ENCODE assay signal across 8 cellular contexts in the genomic region with DNA sequence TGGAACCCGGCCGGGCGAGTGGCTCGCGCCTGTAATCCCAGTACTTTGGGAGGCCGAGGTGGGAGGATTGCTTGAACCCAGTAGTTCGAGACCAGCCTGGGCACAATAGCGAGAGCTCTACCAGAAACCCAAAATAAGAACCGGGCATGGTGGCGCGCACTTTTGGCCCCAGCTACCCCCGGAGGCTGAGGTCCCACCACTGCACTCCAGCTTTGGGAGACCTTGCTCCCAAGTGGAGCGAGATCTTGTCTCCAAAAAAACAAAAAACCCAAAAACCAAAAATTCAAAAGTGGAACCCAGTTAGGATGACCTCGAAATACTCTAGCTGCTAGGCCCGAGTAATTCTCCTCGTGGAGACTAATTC. TPM values are rescaled to one million over a fixed set of nuclear protein-coding genes. Genes with fewer than 3 reads are reported as not detected.
DNase-seq lines count a peak whose midpoint lies in the region; ATAC-seq and TF ChIP-seq lines count a peak whose summit lies in the region.

No MANE protein-coding gene starts in this region.

- DNase-seq in activated naive CD4-positive, alpha-beta T cell treated with anti-CD3 and anti-CD28 coated beads, Interleukin-2, amount 50 U/mL, for 16 hours: no peak
- DNase-seq in astrocyte of the spinal cord (ENCODE audit: low read depth, low spot score) (no peak), lower lobe of right lung (no peak), upper lobe of left lung (no peak), Ammon's horn (ENCODE audit: low spot score) (no peak), HPDE6-E6E7 (ENCODE audit: extremely low spot score) (no peak)
- no peak for DNase-seq in activated CD4-positive, CD25-positive, alpha-beta regulatory T cell treated with anti-CD3 and anti-CD28 coated beads, Interleukin-2, amount 50 U/mL, for 72 hours

- WGBS in upper lobe of left lung, 2 donors: 38 to 42% methylated on average over 15 of the region's 16 CpGs

- H3K9me3 Mint-ChIP-seq in activated naive CD4-positive, alpha-beta T cell treated with anti-CD3 and anti-CD28 coated beads, Interleukin-2, amount 50 U/mL, for 24 hours: no peaks in the 10 kb centered on the region

- H3K4me3 ChIP-seq in astrocyte of the spinal cord (ENCODE audit: low read depth, low read length) (peak overlapping the region; percentile 80), lower lobe of right lung (peak overlapping the region; percentile 99), upper lobe of left lung (peak overlapping the region; percentile 52 to 97 (median 79))

- H3K36me3 ChIP-seq in lower lobe of right lung: peaks cover 12% of the 10 kb centered on the region
- H3K36me3 ChIP-seq in upper lobe of left lung: peaks cover 0 to 13% (median 4%) of the 10 kb centered on the region in 4 donors

- in situ Hi-C loops in astrocyte of the spinal cord (cut with HindIII; ENCODE audit: low sequenced_read_pairs): no loop called here

- no peak for TF ChIP-seq EP300 in upper lobe of left lung (IDR thresholded peaks at IDR 0.05)

- no peaks in the 10 kb centered on the region for H3K9me3 ChIP-seq in lower lobe of right lung
- no peaks in the 10 kb centered on the region for H3K9me3 ChIP-seq in upper lobe of left lung

- H3K27ac Mint-ChIP-seq in activated naive CD4-positive, alpha-beta T cell treated with anti-CD3 and anti-CD28 coated beads, Interleukin-2, amount 50 U/mL, for 24 hours: peak overlapping the region; percentile 90

- peak overlapping the region; percentile 100 for H3K27ac ChIP-seq in lower lobe of right lung
- peak overlapping the region; percentile 96 to 99 (median 98) for H3K27ac ChIP-seq in upper lobe of left lung

- H3K27me3 Mint-ChIP-seq in activated naive CD4-positive, alpha-beta T cell treated with anti-CD3 and anti-CD28 coated beads, Interleukin-2, amount 50 U/mL, for 24 hours: no peaks in the 10 kb centered on the region

- H3K4me1 ChIP-seq in lower lobe of right lung (peaks cover 29% of the 10 kb centered on the region), upper lobe of left lung (peaks cover 19 to 29% (median 24%) of the 10 kb centered on the region in 4 donors)

- no peaks in the 10 kb centered on the region for H3K27me3 ChIP-seq in lower lobe of right lung (ENCODE audit: low read depth)
- H3K27me3 ChIP-seq in upper lobe of left lung: no peaks in the 10 kb centered on the region

- H3K4me3 Mint-ChIP-seq in activated naive CD4-positive, alpha-beta T cell treated with anti-CD3 and anti-CD28 coated beads, Interleukin-2, amount 50 U/mL, for 24 hours: peak overlapping the region; percentile 96

- H3K4me1 Mint-ChIP-seq in activated naive CD4-positive, alpha-beta T cell treated with anti-CD3 and anti-CD28 coated beads, Interleukin-2, amount 50 U/mL, for 24 hours: peaks cover 51% of the 10 kb centered on the region

- ATAC-seq in lower lobe of right lung (no peak), upper lobe of left lung (ENCODE audit: low FRiP score in 2 of 2) (no peak)

- TF ChIP-seq POLR2A in upper lobe of left lung (IDR thresholded peaks at IDR 0.05): no peak

- intact Hi-C loops in lower lobe of right lung (cut with DNase I): no loop called here

- TF ChIP-seq CTCF in astrocyte of the spinal cord (IDR thresholded peaks at IDR 0.05; ENCODE audit: low read depth, low read length): no peak
- no peak for TF ChIP-seq CTCF in lower lobe of right lung (IDR thresholded peaks at IDR 0.05)
- no peak for TF ChIP-seq CTCF in upper lobe of left lung (IDR thresholded peaks at IDR 0.05)

- no peaks in the 10 kb centered on the region for H3K36me3 Mint-ChIP-seq in activated naive CD4-positive, alpha-beta T cell treated with anti-CD3 and anti-CD28 coated beads, Interleukin-2, amount 50 U/mL, for 24 hours

RNA-seq across cellular contexts. Expression of a gene that starts 0.8 kb away (rescaled TPM):
- 108 TPM for total RNA-seq in lower lobe of right lung
- 100 to 1,000 TPM in 1 of 6 donors, 10 to 100 TPM in 5; 39.8 to 107 (median 57.5) TPM for total RNA-seq in upper lobe of left lung

RNA-seq across cellular contexts. Expression of a gene that starts 20.4 kb away (rescaled TPM):
- total RNA-seq in lower lobe of right lung (50.4 TPM), upper lobe of left lung (10 to 100 TPM; 42.8 to 61.1 (median 49.4) TPM)

RNA-seq across cellular contexts. Expression of a gene that starts 26.5 kb away (rescaled TPM):
- total RNA-seq in lower lobe of right lung: 0.38 TPM
- total RNA-seq in upper lobe of left lung: under 1 TPM in 3 of 6 donors, not detected in 3; 0.17 to 0.40 (median 0.39) TPM

RNA-seq across cellular contexts. Expression of a gene that starts 55.5 kb away (rescaled TPM):
- total RNA-seq in lower lobe of right lung (0.77 TPM), upper lobe of left lung (10 to 100 TPM in 1 of 6 donors, 1 to 10 TPM in 4, not detected in 1; 1.1 to 11.7 (median 8.6) TPM)
